In the genomic region with DNA sequence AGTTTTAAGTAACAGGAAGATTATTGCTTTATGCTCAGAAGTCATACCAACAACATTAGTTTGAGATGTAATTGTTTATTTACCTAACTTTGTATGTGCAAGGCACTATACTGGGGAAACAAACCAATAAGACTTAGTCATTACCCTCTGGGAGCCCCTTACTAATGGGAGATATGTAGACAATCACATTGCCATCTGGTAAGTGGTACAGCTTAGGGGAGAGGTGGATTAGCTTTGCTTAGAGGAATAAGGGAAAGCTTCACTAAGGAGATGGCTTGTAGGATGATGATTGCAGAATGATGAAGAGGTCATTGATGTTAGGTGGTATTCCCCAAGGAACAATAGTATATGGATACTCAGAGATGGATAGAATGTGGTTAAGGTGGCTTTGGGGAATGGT, we compare ENCODE assay signal across 1 cellular context.
TF ChIP-seq lines count a peak whose summit lies in the region.

No MANE protein-coding gene starts in this region.

TF ChIP-seq in GM12878, 131 proteins besides CTCF, POLR2A, EP300 and RAD21 (continued from another document):
- TF ChIP-seq, protein P1, sequence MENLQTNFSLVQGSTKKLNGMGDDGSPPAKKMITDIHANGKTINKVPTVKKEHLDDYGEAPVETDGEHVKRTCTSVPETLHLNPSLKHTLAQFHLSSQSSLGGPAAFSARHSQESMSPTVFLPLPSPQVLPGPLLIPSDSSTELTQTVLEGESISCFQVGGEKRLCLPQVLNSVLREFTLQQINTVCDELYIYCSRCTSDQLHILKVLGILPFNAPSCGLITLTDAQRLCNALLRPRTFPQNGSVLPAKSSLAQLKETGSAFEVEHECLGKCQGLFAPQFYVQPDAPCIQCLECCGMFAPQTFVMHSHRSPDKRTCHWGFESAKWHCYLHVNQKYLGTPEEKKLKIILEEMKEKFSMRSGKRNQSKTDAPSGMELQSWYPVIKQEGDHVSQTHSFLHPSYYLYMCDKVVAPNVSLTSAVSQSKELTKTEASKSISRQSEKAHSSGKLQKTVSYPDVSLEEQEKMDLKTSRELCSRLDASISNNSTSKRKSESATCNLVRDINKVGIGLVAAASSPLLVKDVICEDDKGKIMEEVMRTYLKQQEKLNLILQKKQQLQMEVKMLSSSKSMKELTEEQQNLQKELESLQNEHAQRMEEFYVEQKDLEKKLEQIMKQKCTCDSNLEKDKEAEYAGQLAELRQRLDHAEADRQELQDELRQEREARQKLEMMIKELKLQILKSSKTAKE (IDR thresholded peaks at IDR 0.05; ENCODE audit: low read depth, poor library complexity, severe bottlenecking): no peak
- no peak for TF ChIP-seq ZNF687 (IDR thresholded peaks at IDR 0.05)
- no peak for TF ChIP-seq STAT1 (conservative IDR thresholded peaks at IDR 0.05)
- no peak for TF ChIP-seq NR2C1 (IDR thresholded peaks at IDR 0.05)
- no peak for TF ChIP-seq EED (IDR thresholded peaks at IDR 0.05; ENCODE audit: low read depth)
- TF ChIP-seq IKZF2 (IDR thresholded peaks at IDR 0.05): no peak
